In genomic region chr4:3736806-3737205, GRCh38 we compare ENCODE assay signal across 1 cellular context.
TF ChIP-seq lines count a peak whose summit lies in the region.

No MANE protein-coding gene starts in this region.

TF ChIP-seq in SK-N-SH, 30 proteins besides CTCF, POLR2A, EP300 and RAD21 (continued from another document):
- no peak for TF ChIP-seq TCF12 (IDR thresholded peaks at IDR 0.05)
- TF ChIP-seq FOSL2 (IDR thresholded peaks at IDR 0.05; ENCODE audit: borderline replicate concordance, low read depth), result no peak
- no peak for TF ChIP-seq POLR2AphosphoS5 (IDR thresholded peaks at IDR 0.05; ENCODE audit: low read depth, low read length)
- TF ChIP-seq TAF1 (IDR thresholded peaks at IDR 0.05; ENCODE audit: borderline replicate concordance, low read depth, low read length), result no peak
- no peak for TF ChIP-seq FOXJ3 (CRISPR knock-in tag; IDR thresholded peaks at IDR 0.05)
- no peak for TF ChIP-seq MAX (IDR thresholded peaks at IDR 0.05; ENCODE audit: low read depth)
